ENCODE assay signal across 12 cellular contexts in the genomic region with DNA sequence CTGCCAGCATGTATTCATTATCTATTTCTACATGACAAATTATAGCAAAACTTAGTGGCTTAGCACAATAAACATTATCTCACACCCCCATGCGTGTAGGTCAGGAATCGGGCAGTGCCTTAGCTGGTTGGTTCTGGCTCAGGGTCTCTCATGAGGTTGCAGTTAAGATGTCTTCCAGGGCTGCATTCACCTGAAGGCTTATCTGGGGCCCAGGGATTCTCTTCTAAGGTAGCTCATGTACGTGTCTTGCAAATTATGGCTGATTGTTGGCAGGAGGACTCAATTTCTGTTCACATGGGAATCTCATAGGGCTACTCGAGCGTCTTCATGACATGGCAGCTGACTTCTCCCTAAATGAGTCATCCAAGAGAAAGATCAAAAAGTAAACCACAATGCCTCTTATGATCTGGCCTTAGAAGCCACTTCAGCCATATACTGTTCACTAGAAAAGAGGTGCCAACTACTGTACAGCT. TPM values are rescaled to one million over a fixed set of nuclear protein-coding genes. Genes with fewer than 3 reads are reported as not detected.
A peak's percentile ranks its signal among the peaks of the same experiment; 100 is the strongest.
DNase-seq lines count a peak whose midpoint lies in the region; ATAC-seq, FAIRE-seq and TF ChIP-seq lines count a peak whose summit lies in the region.
"Had no signal": no experiment of that assay in that cellular context is flagged by ENCODE, and none has a peak within 500 bp of the region (broad histone marks: within the 10 kb centered on the region; RNA-seq: fewer than 3 reads in every experiment).

No MANE protein-coding gene starts in this region.

- TF ChIP-seq POLR2A in A549 (IDR thresholded peaks at IDR 0.05; ENCODE audit: low read length) = no peak

- peaks cover 23% of the 10 kb centered on the region for H3K4me1 ChIP-seq in A549
- H3K4me1 ChIP-seq in lower lobe of right lung = no peaks in the 10 kb centered on the region

- H3K4me3 ChIP-seq in A549 = no peak overlapping the region
- no peak overlapping the region for H3K4me3 ChIP-seq in MG63
- no peak overlapping the region for H3K4me3 ChIP-seq in lower lobe of right lung

- TF ChIP-seq EP300 in A549 (IDR thresholded peaks at IDR 0.05) = no peak

- no peak for TF ChIP-seq RAD21 in A549 (conservative IDR thresholded peaks at IDR 0.05 in 1 of 2, IDR thresholded peaks at IDR 0.05 in 1 of 2)

- no peak for ATAC-seq in A549
- ATAC-seq in GM19463 (IDR thresholded peaks at IDR 0.05; ENCODE audit: unreplicated experiment) = peak; percentile 91
- ATAC-seq in esophagus mucosa = peak; percentile 22
- ATAC-seq in lower lobe of right lung = no peak

- intact Hi-C loops in lower lobe of right lung (cut with DNase I) = no loop called here

- no peaks in the 10 kb centered on the region for H3K9me3 Mint-ChIP-seq in glutamatergic neuron (ENCODE audit: unreplicated experiment)
- H3K9me3 Mint-ChIP-seq: immature natural killer cell had no signal

- H3K4me3 Mint-ChIP-seq in glutamatergic neuron (ENCODE audit: unreplicated experiment) = no peak overlapping the region
- H3K4me3 Mint-ChIP-seq: B cell, immature natural killer cell had no signal

- H3K36me3 ChIP-seq in MG63 (no peaks in the 10 kb centered on the region), lower lobe of right lung (no peaks in the 10 kb centered on the region)

- TF ChIP-seq CTCF in A549 (IDR thresholded peaks at IDR 0.05) (no peak), glutamatergic neuron (IDR thresholded peaks at IDR 0.05; ENCODE audit: partially characterized antibody, unreplicated experiment) (no peak), lower lobe of right lung (IDR thresholded peaks at IDR 0.05) (no peak)

- H3K27me3 ChIP-seq in MG63 (no peaks in the 10 kb centered on the region), lower lobe of right lung (ENCODE audit: low read depth) (no peaks in the 10 kb centered on the region)

- H3K27me3 Mint-ChIP-seq in glutamatergic neuron (ENCODE audit: unreplicated experiment) = no peaks in the 10 kb centered on the region

- DNase-seq in A549 (ENCODE audit: low read depth in 1 of 2, low spot score in 1 of 2) (no peak), MG63 (peak; percentile 38), glutamatergic neuron (no peak), superior temporal gyrus (ENCODE audit: extremely low spot score) (no peak), NCI-H526 treated with DMSO at 0.1 percent for 48 hours (lab: John Stamatoyannopoulos, UW) (no peak), lower lobe of right lung (no peak)
- DNase-seq: activated CD8-positive, alpha-beta memory T cell treated with anti-CD3 and anti-CD28 coated beads, Interleukin-2, amount 50 U/mL, for 48 hours; immature natural killer cell; NCI-H1436 treated with DMSO at 0.1 percent for 48 hours had no signal

- no peaks in the 10 kb centered on the region for H3K36me3 Mint-ChIP-seq in glutamatergic neuron (ENCODE audit: unreplicated experiment)
- H3K36me3 Mint-ChIP-seq: immature natural killer cell had no signal

- no peak overlapping the region for H3K27ac Mint-ChIP-seq in glutamatergic neuron (ENCODE audit: unreplicated experiment)
- H3K27ac Mint-ChIP-seq: B cell, immature natural killer cell had no signal

- CTCF ChIA-PET in A549 (lab: Yijun Ruan, JAX) = interaction anchor here (1.0 to 1.7 kb wide), 4 partner anchors 10 to 32 kb away, joined by 3 to 5 read pairs (median 4); no protein-coding TSS in a partner anchor

- peak overlapping the region; percentile 17; the same call in 1 of the 3 replicates for H3K4me2 ChIP-seq in A549

- H3K9me3 ChIP-seq in A549 (no peaks in the 10 kb centered on the region), MG63 (no peaks in the 10 kb centered on the region), lower lobe of right lung (no peaks in the 10 kb centered on the region)

- POLR2A ChIA-PET in A549 (lab: Yijun Ruan, JAX) = no interaction called here

- H3K27ac ChIP-seq in A549 (peak overlapping the region; percentile 4 to 40; a peak in 4 of 6 replicates), lower lobe of right lung (no peak overlapping the region)

- no peak for FAIRE-seq in A549 (lab: Jason Lieb, UNC)

- 61% methylated on average over 5 of the region's 5 CpGs for WGBS in A549 (ENCODE audit: missing lambda C conversion rate)

- peaks cover 3% of the 10 kb centered on the region for H3K4me1 Mint-ChIP-seq in glutamatergic neuron (ENCODE audit: low read depth, unreplicated experiment)
- H3K4me1 Mint-ChIP-seq: immature natural killer cell had no signal

TF ChIP-seq in A549, 52 proteins besides CTCF, POLR2A, EP300 and RAD21:
- TF ChIP-seq FOSL2 (IDR thresholded peaks at IDR 0.05) (no peak), FOSL2 (CRISPR knock-in tag; IDR thresholded peaks at IDR 0.05) (peak; percentile 46), ESRRA (IDR thresholded peaks at IDR 0.05; ENCODE audit: borderline replicate concordance, low read length) (no peak)

RNA-seq across cellular contexts. Expression of a gene that starts 42.9 kb away (rescaled TPM):
- 13.8 and 13.9 TPM in 2 replicates for polyA plus RNA-seq in A549 (2011; rRNA removed)
- 3.2 and 4.0 TPM in 2 replicates for polyA plus RNA-seq in A549 (2012; cell fraction: cytosol; rRNA removed)
- 5.5 and 7.9 TPM in 2 replicates for polyA plus RNA-seq in A549 (2012; cell fraction: nucleus; rRNA removed)
- 8.8 to 11.1 TPM (median 10.1 TPM) in 3 replicates for polyA plus RNA-seq in A549 (2017; fragmentation: RNase III; extraction: RNeasy Plus Mini Kit Qiagen cat#74134 plus additional on column Dnase treatment)
- polyA minus RNA-seq in A549 (2011; rRNA and poly(A)+ RNA removed) = 27.4 and 34.4 TPM in 2 replicates
- 6.3 and 10.3 TPM in 2 replicates for total RNA-seq in MG63 (2014; rRNA removed; shearing (Covaris generic); ENCODE audit: low replicate concordance)
- total RNA-seq in esophagus mucosa = 28.1 TPM
- 87.3 TPM for total RNA-seq in glutamatergic neuron (ENCODE audit: unreplicated experiment)
- total RNA-seq in lower lobe of right lung = 21.3 TPM

Comparison
In these comparisons a context has a peak if more than half of its experiments do, and no peak if none do; other contexts are left out.
1. ATAC-seq: peak in GM19463 (single experiment) and esophagus mucosa (single experiment); none in A549 (0 of 2) and lower lobe of right lung (0 of 2).